11 cellular contexts compared by ENCODE assay signal in the genomic region with DNA sequence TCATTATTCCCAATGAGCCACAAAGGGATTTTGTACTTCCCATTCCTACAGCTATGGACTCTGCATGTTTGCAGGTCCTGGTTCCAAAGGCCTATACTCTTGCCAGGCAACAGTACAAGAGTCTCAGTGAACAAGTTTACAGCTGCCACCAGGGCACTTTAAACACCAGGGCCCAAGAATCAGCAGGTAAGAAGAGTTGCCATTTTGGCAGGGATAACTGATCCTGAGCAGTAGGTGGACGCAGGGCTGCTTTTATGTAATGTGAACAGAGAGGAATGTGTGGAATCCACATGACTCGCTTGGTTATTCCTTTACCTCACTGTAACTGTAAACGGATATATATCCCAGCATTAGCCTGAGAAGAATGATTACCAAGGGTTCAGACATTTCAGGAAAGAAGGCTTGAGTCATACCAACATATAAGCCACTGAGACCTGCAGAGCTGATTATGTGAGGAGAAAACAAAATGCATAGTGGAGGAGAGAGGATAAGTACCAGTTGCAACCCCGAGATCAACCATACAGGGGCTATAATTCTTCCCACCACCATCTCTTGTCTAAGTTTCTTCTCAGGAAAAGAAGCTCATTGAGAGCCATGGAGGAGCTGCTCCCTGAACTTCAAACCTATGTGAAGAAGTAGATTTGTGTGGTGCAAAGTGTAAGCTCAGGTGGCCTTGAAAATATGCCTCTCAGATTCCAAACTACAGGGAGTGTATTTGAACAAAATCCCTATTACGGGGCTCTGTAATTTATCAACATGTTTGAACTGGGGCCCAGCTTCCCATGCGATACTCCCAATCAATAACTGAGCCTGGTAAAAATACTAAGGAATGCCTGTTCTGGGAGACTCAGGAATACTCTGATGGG. TPM values are rescaled to one million over a fixed set of nuclear protein-coding genes. Genes with fewer than 3 reads are reported as not detected.
DNase-seq lines count a peak whose midpoint lies in the region; ATAC-seq, FAIRE-seq and TF ChIP-seq lines count a peak whose summit lies in the region.
"Had no signal": no experiment of that assay in that cellular context is flagged by ENCODE, and none has a peak within 500 bp of the region (broad histone marks: within the 10 kb centered on the region; RNA-seq: fewer than 3 reads in every experiment).

No MANE protein-coding gene starts in this region.

- peak; percentile 71 for DNase-seq in Daoy (ENCODE audit: low read depth)
- DNase-seq in PC-3: peak; percentile 56
- DNase-seq in endothelial cell of umbilical vein (ENCODE audit: low read depth, low spot score): peak; percentile 87
- no peak for DNase-seq in neural progenitor cell (ENCODE audit: low spot score)
- DNase-seq in activated CD4-positive, CD25-positive, alpha-beta regulatory T cell treated with anti-CD3 and anti-CD28 coated beads, Interleukin-2, amount 50 U/mL, for 72 hours: no peak
- no peak for DNase-seq in GM10266 (ENCODE audit: extremely low spot score)
- DNase-seq in stimulated activated CD4-positive, alpha-beta T cell treated with anti-CD3 and anti-CD28 coated beads, Interleukin-15, amount 100 ng/mL, for 24 hours: no peak
- DNase-seq: activated B cell treated with CpG ODN at 0.5 μM for 24 hours; activated naive CD4-positive, alpha-beta T cell treated with anti-CD3 and anti-CD28 coated beads, Interleukin-2, amount 10 ng/mL, durations not matched to agents 7 days and 5 days; NCI-H774 had no signal

- no peaks in the 10 kb centered on the region for H3K4me1 Mint-ChIP-seq in neural progenitor cell

- CTCF ChIA-PET in PC-3 (lab: Charles Lee): no interaction called here
- CTCF ChIA-PET in endothelial cell of umbilical vein (lab: Charles Lee): interaction anchor here (0.6 to 2.1 kb wide), 6 partner anchors 11 to 398 kb away, joined by 3 to 14 read pairs (median 4); no protein-coding TSS in a partner anchor

- H3K9me3 ChIP-seq in PC-3 (ENCODE audit: low read length) (no peaks in the 10 kb centered on the region), endothelial cell of umbilical vein (replicated peaks; ENCODE audit: control insufficient read depth, insufficient read depth, low read length) (no peaks in the 10 kb centered on the region), neural progenitor cell (ENCODE audit: low read depth) (no peaks in the 10 kb centered on the region)

- H3K36me3 Mint-ChIP-seq in neural progenitor cell: peaks cover 9% of the 10 kb centered on the region

- H3F3A ChIP-seq in PC-3 (ENCODE audit: low read length, unreplicated experiment) (no peaks in the 10 kb centered on the region), neural progenitor cell (ENCODE audit: low read depth) (no peaks in the 10 kb centered on the region)

- H3K27ac ChIP-seq in PC-3 (ENCODE audit: low read length) (no peak overlapping the region), endothelial cell of umbilical vein (ENCODE audit: insufficient read depth, low read depth, low read length) (peak overlapping the region; percentile 68), neural progenitor cell (no peak overlapping the region)

- peaks cover 96% of the 10 kb centered on the region for H3K79me2 ChIP-seq in PC-3 (ENCODE audit: low read length)
- H3K79me2 ChIP-seq in endothelial cell of umbilical vein (ENCODE audit: control insufficient read depth, insufficient read depth, low read length): peaks cover 72% of the 10 kb centered on the region
- peaks cover 75% of the 10 kb centered on the region for H3K79me2 ChIP-seq in neural progenitor cell (ENCODE audit: low read depth)

- H3K4me3 Mint-ChIP-seq in neural progenitor cell: no peak overlapping the region
- H3K4me3 Mint-ChIP-seq: activated B cell treated with CpG ODN at 0.5 μM for 24 hours; activated naive CD4-positive, alpha-beta T cell treated with anti-CD3 and anti-CD28 coated beads, Interleukin-2, amount 10 ng/mL, durations not matched to agents 7 days and 5 days had no signal

- H4K20me1 ChIP-seq in PC-3 (ENCODE audit: low read length) (peaks cover 7% of the 10 kb centered on the region; the same call in 1 of the 2 replicates), endothelial cell of umbilical vein (replicated peaks; ENCODE audit: control insufficient read depth, extremely low read depth, insufficient read depth, low read length) (no peaks in the 10 kb centered on the region), neural progenitor cell (ENCODE audit: low read depth) (peaks cover 6% of the 10 kb centered on the region)

- no peaks in the 10 kb centered on the region for H3K9me2 ChIP-seq in PC-3 (replicated peaks; ENCODE audit: low read length)

- H3K9me3 Mint-ChIP-seq in neural progenitor cell: peaks cover 10% of the 10 kb centered on the region

- BruUV-seq in PC-3 (replicated peaks; lab: Mats Ljungman, UMichigan) (no TSS peak), endothelial cell of umbilical vein (replicated peaks; lab: Mats Ljungman, UMichigan) (no TSS peak)

- no peak overlapping the region for H3K4me2 ChIP-seq in PC-3 (ENCODE audit: low read length)
- peak overlapping the region; percentile 26 for H3K4me2 ChIP-seq in endothelial cell of umbilical vein (ENCODE audit: insufficient read depth, low read length)
- H3K4me2 ChIP-seq in neural progenitor cell: no peak overlapping the region

- peak; percentile 90 for FAIRE-seq in endothelial cell of umbilical vein (lab: Jason Lieb, UNC)

- peak overlapping the region; percentile 66 for H3K27ac Mint-ChIP-seq in neural progenitor cell
- H3K27ac Mint-ChIP-seq: activated B cell treated with CpG ODN at 0.5 μM for 24 hours; activated naive CD4-positive, alpha-beta T cell treated with anti-CD3 and anti-CD28 coated beads, Interleukin-2, amount 10 ng/mL, durations not matched to agents 7 days and 5 days had no signal

- no peak overlapping the region for H2AFZ ChIP-seq in PC-3 (ENCODE audit: low read length)
- H2AFZ ChIP-seq in endothelial cell of umbilical vein (ENCODE audit: low read depth, low read length): peak overlapping the region; percentile 5
- H2AFZ ChIP-seq in neural progenitor cell (replicated peaks): no peak overlapping the region

- H3K4me1 ChIP-seq in PC-3 (ENCODE audit: insufficient read depth, low read length) (peaks cover 19% of the 10 kb centered on the region), endothelial cell of umbilical vein (ENCODE audit: control insufficient read depth, extremely low read depth, insufficient read depth, low read length) (peaks cover 13% of the 10 kb centered on the region), neural progenitor cell (peaks cover 6% of the 10 kb centered on the region)

- H3K9me1 ChIP-seq in endothelial cell of umbilical vein (replicated peaks; ENCODE audit: control insufficient read depth, extremely low read depth, insufficient read depth, low read length): no peaks in the 10 kb centered on the region

- H3K27me3 Mint-ChIP-seq in neural progenitor cell (ENCODE audit: insufficient read depth, low read depth): no peaks in the 10 kb centered on the region
- H3K27me3 Mint-ChIP-seq: activated B cell treated with CpG ODN at 0.5 μM for 24 hours; activated naive CD4-positive, alpha-beta T cell treated with anti-CD3 and anti-CD28 coated beads, Interleukin-2, amount 10 ng/mL, durations not matched to agents 7 days and 5 days had no signal

- ATAC-seq in PC-3 (peak; percentile 65), GM19324 (IDR thresholded peaks at IDR 0.05; ENCODE audit: low FRiP score, unreplicated experiment) (no peak)

- intact Hi-C loops in PC-3 (cut with micrococcal nuclease): no loop called here
- intact Hi-C loops in endothelial cell of umbilical vein (cut with micrococcal nuclease): loop anchor here (1.0 kb wide), 1 partner anchor 25 kb away; a partner anchor contains a TSS

- H3K9ac ChIP-seq in PC-3 (ENCODE audit: low read length) (no peak overlapping the region), endothelial cell of umbilical vein (replicated peaks; ENCODE audit: extremely low read depth, insufficient read depth, low read length) (peak overlapping the region; percentile 21), neural progenitor cell (no peak overlapping the region)

- no peaks in the 10 kb centered on the region for H3K27me3 ChIP-seq in PC-3 (ENCODE audit: low read length)
- no peaks in the 10 kb centered on the region for H3K27me3 ChIP-seq in endothelial cell of umbilical vein (ENCODE audit: control insufficient read depth in 2 of 2, insufficient read depth in 2 of 2, low read length in 2 of 2)
- no peaks in the 10 kb centered on the region for H3K27me3 ChIP-seq in neural progenitor cell

- no peaks in the 10 kb centered on the region for H3K36me3 ChIP-seq in PC-3 (ENCODE audit: low read depth, low read length)
- H3K36me3 ChIP-seq in endothelial cell of umbilical vein (ENCODE audit: control insufficient read depth in 2 of 2, extremely low read depth in 1 of 2, insufficient read depth in 2 of 2, low read length in 2 of 2): no peaks in the 10 kb centered on the region
- no peaks in the 10 kb centered on the region for H3K36me3 ChIP-seq in neural progenitor cell

- POLR2A ChIA-PET in PC-3 (lab: Charles Lee; ENCODE audit: unreplicated experiment): no interaction called here
- POLR2A ChIA-PET in endothelial cell of umbilical vein (lab: Charles Lee): interaction anchor here (1.9 kb wide), 1 partner anchor 23 kb away, joined by 5 read pairs; no protein-coding TSS in a partner anchor

- dilution Hi-C loops in endothelial cell of umbilical vein (cut with MboI; ENCODE audit: extremely low pct_ligation_motif_present, low sequenced_read_pairs): no loop called here

- no peak for TF ChIP-seq CTCF in PC-3 (conservative IDR thresholded peaks at IDR 0.05; ENCODE audit: low read depth, low read length)
- TF ChIP-seq CTCF in endothelial cell of umbilical vein (IDR thresholded peaks at IDR 0.05; ENCODE audit: extremely low read depth in 1 of 2, insufficient read depth in 1 of 2, low read depth in 1 of 2, low read length in 2 of 2): no peak
- TF ChIP-seq CTCF in neural progenitor cell (IDR thresholded peaks at IDR 0.05): no peak
- TF ChIP-seq CTCF in GM10266 (IDR thresholded peaks at IDR 0.05; ENCODE audit: control insufficient read depth, insufficient read depth, low read depth, missing control alignments): no peak

- TF ChIP-seq POLR2A in endothelial cell of umbilical vein (IDR thresholded peaks at IDR 0.05; ENCODE audit: low read depth, low read length): no peak

- H3K4me3 ChIP-seq in PC-3 (ENCODE audit: low read length): no peak overlapping the region
- H3K4me3 ChIP-seq in endothelial cell of umbilical vein (replicated peaks in 1 of 3; ENCODE audit: insufficient read depth in 1 of 3, low read depth in 1 of 3, low read length in 3 of 3): no peak overlapping the region
- H3K4me3 ChIP-seq in neural progenitor cell: no peak overlapping the region

RNA-seq across cellular contexts. Expression of a gene that starts 24.6 kb away (rescaled TPM):
- total RNA-seq in Daoy (2014; rRNA removed; shearing (Covaris generic)): 9.7 and 18.5 TPM in 2 replicates
- 9.7 and 9.8 TPM in 2 replicates for total RNA-seq in PC-3 (2014; rRNA removed)
- total RNA-seq in endothelial cell of umbilical vein: 13.9 and 17.5 TPM in 2 replicates
- 2.6 and 3.5 TPM in 2 replicates for polyA plus RNA-seq in endothelial cell of umbilical vein
- 3.2 and 4.0 TPM in 2 replicates for polyA plus RNA-seq in endothelial cell of umbilical vein (2011; cell fraction: cytosol; rRNA removed)
- polyA plus RNA-seq in endothelial cell of umbilical vein (2011; cell fraction: nucleus; rRNA removed): 15.5 and 16.4 TPM in 2 replicates
- 4.4 and 6.7 TPM in 2 replicates for polyA plus RNA-seq in endothelial cell of umbilical vein (2012)
- 26.3 and 33.9 TPM in 2 replicates for polyA minus RNA-seq in endothelial cell of umbilical vein
- 12.0 TPM for polyA minus RNA-seq in endothelial cell of umbilical vein (2011; cell fraction: cytosol; rRNA and poly(A)+ RNA removed)
- polyA minus RNA-seq in endothelial cell of umbilical vein (2011; cell fraction: nucleus; rRNA and poly(A)+ RNA removed): 56.3 and 90.5 TPM in 2 replicates
- total RNA-seq in neural progenitor cell (ENCODE audit: low replicate concordance): 15.4 and 18.1 TPM in 2 replicates

Comparison
In these comparisons a context has a peak if more than half of its experiments do, and no peak if none do; other contexts are left out.
1. DNase-seq: peak in Daoy (single experiment), PC-3 (single experiment) and endothelial cell of umbilical vein (single experiment); none in neural progenitor cell (single experiment), activated CD4-positive, CD25-positive, alpha-beta regulatory T cell treated with anti-CD3 and anti-CD28 coated beads, Interleukin-2, amount 50 U/mL, for 72 hours (single experiment), GM10266 (single experiment) and stimulated activated CD4-positive, alpha-beta T cell treated with anti-CD3 and anti-CD28 coated beads, Interleukin-15, amount 100 ng/mL, for 24 hours (single experiment).